In genomic region chr3:126752303-126753190, GRCh38 we compare ENCODE assay signal across 8 cellular contexts. TPM values are rescaled to one million over a fixed set of nuclear protein-coding genes. Genes with fewer than 3 reads are reported as not detected.
A peak's percentile ranks its signal among the peaks of the same experiment; 100 is the strongest.
DNase-seq lines count a peak whose midpoint lies in the region; ATAC-seq and TF ChIP-seq lines count a peak whose summit lies in the region.

No MANE protein-coding gene starts in this region.

- no peaks in the 10 kb centered on the region for H3K27me3 ChIP-seq in liver (ENCODE audit: control insufficient read depth in 4 of 4, insufficient read depth in 4 of 4, low read length in 3 of 4)

- no peaks in the 10 kb centered on the region for H3K9me3 ChIP-seq in liver (ENCODE audit: control insufficient read depth in 4 of 4, low read length in 3 of 4)

- no peak overlapping the region for H3K27ac ChIP-seq in liver (ENCODE audit: low read depth in 1 of 2, low read length in 2 of 2)

- H3K4me3 ChIP-seq in liver (ENCODE audit: low read depth in 1 of 3, low read length in 3 of 3) = no peak overlapping the region

- H3K4me1 ChIP-seq in liver (ENCODE audit: control insufficient read depth in 4 of 4, insufficient read depth in 4 of 4, low read length in 3 of 4) = no peaks in the 10 kb centered on the region

- no peak overlapping the region for H3K9ac ChIP-seq in liver (ENCODE audit: low read depth in 1 of 2, low read length in 2 of 2)

- TF ChIP-seq CTCF in liver (IDR thresholded peaks at IDR 0.05; ENCODE audit: low read depth, low read length, missing input control) = peak; percentile 79

- TF ChIP-seq RAD21 in liver (IDR thresholded peaks at IDR 0.05) = peak; percentile 89 to 94

- CTCF ChIA-PET in HEK293T (lab: Yijun Ruan, JAX) = interaction anchor here (0.6 to 1.3 kb wide), 5 partner anchors 10 to 187 kb away, joined by 3 to 5 read pairs (median 3); no protein-coding TSS in a partner anchor

- POLR2A ChIA-PET in HEK293T (lab: Yijun Ruan, JAX) = no interaction called here

- 66% methylated on average over 15 of the region's 15 CpGs for whole genome bisulfite sequencing in liver

- no peaks in the 10 kb centered on the region for H3K36me3 ChIP-seq in liver (ENCODE audit: control insufficient read depth in 4 of 4, insufficient read depth in 3 of 4, low read depth in 1 of 4, low read length in 3 of 4)

- no peak for ATAC-seq in GM21825 (IDR thresholded peaks at IDR 0.05; ENCODE audit: unreplicated experiment)

- peak; percentile 64 for DNase-seq in DMS79 (lab: John Stamatoyannopoulos, UW)
- DNase-seq in HEK293T (ENCODE audit: extremely low spot score) = peak; percentile 82
- peak; percentile 62 for DNase-seq in NCI-H2171 (lab: John Stamatoyannopoulos, UW)
- peak; percentile 57 for DNase-seq in activated CD4-positive, CD25-positive, alpha-beta regulatory T cell treated with anti-CD3 and anti-CD28 coated beads, Interleukin-2, amount 50 U/mL, for 72 hours
- DNase-seq in dedifferentiated amniotic fluid mesenchymal stem cell (ENCODE audit: extremely low spot score) = peak; percentile 81
- peak in 2 of 3 donors; percentile 5 to 12 for DNase-seq in stimulated activated CD4-positive, alpha-beta T cell treated with anti-CD3 and anti-CD28 coated beads, TNF-alpha, amount 100 ng/mL, for 1 hour (ENCODE audit: low read depth in 3 of 3, low spot score in 1 of 3)

TF ChIP-seq in HEK293T, 16 proteins besides CTCF, POLR2A, EP300 and RAD21:
- TF ChIP-seq HDGF (IDR thresholded peaks at IDR 0.05; ENCODE audit: borderline replicate concordance) (no peak), FOXK2 (IDR thresholded peaks at IDR 0.05) (no peak), L3MBTL2 (conservative IDR thresholded peaks at IDR 0.05) (no peak), ELF4 (IDR thresholded peaks at IDR 0.05) (no peak), FOXA1 (IDR thresholded peaks at IDR 0.05) (no peak), CTBP1 (IDR thresholded peaks at IDR 0.05; ENCODE audit: borderline replicate concordance) (no peak), BHLHE40 (IDR thresholded peaks at IDR 0.05; ENCODE audit: borderline replicate concordance) (no peak), SUZ12 (IDR thresholded peaks at IDR 0.05) (no peak), FOXM1 (IDR thresholded peaks at IDR 0.05; ENCODE audit: borderline replicate concordance) (no peak)

TF ChIP-seq in liver, 16 proteins besides CTCF, POLR2A, EP300 and RAD21:
- TF ChIP-seq FOXA1 (IDR thresholded peaks at IDR 0.05) (no peak), ATF3 (IDR thresholded peaks at IDR 0.05) (no peak), YY1 (IDR thresholded peaks at IDR 0.05) (no peak), MAX (IDR thresholded peaks at IDR 0.05) (no peak)

RNA-seq across cellular contexts. Expression of gene CHCHD6, which starts 48.5 kb away (rescaled TPM):
- 1 to 10 TPM; 2.0 to 2.9 TPM for total RNA-seq in liver
- polyA plus RNA-seq in liver = 1 to 10 TPM; 4.9 to 5.1 TPM

Comparison
In these comparisons a context has a peak if more than half of its experiments do, and no peak if none do; other contexts are left out.
1. DNase-seq: peak in every context shown above with its lines; median percentile 82 in HEK293T; 81 in dedifferentiated amniotic fluid mesenchymal stem cell; 64 in DMS79; 62 in NCI-H2171; 57 in activated CD4-positive, CD25-positive, alpha-beta regulatory T cell treated with anti-CD3 and anti-CD28 coated beads, Interleukin-2, amount 50 U/mL, for 72 hours; 8 in stimulated activated CD4-positive, alpha-beta T cell treated with anti-CD3 and anti-CD28 coated beads, TNF-alpha, amount 100 ng/mL, for 1 hour.